ENCODE assay signal across 8 cellular contexts in genomic region chr10:79758297-79758993, GRCh38. TPM values are rescaled to one million over a fixed set of nuclear protein-coding genes. Genes with fewer than 3 reads are reported as not detected.
DNase-seq lines count a peak whose midpoint lies in the region; FAIRE-seq and TF ChIP-seq lines count a peak whose summit lies in the region.
"Not testable (repeated sequence)": the region's sequence is repeated elsewhere in the genome, so short reads cannot be mapped to it uniquely, and the experiment has no call there.

No MANE protein-coding gene starts in this region.

- peaks cover 13% of the 10 kb centered on the region for H3K36me3 Mint-ChIP-seq in activated CD4-positive, alpha-beta memory T cell treated with anti-CD3 and anti-CD28 coated beads, Interleukin-2, amount 10 ng/mL, durations not matched to agents 7 days and 5 days (ENCODE audit: low read depth)
- not testable (repeated sequence) for H3K36me3 Mint-ChIP-seq in osteocyte (ENCODE audit: unreplicated experiment)

- CTCF ChIA-PET in activated CD4-positive, alpha-beta memory T cell treated with anti-CD3 and anti-CD28 coated beads, Interleukin-2, amount 10 ng/mL, durations not matched to agents 7 days and 5 days (lab: Charles Lee) = not testable (repeated sequence)

- not testable (repeated sequence) for H3K9me3 Mint-ChIP-seq in activated CD4-positive, alpha-beta memory T cell treated with anti-CD3 and anti-CD28 coated beads, Interleukin-2, amount 10 ng/mL, durations not matched to agents 7 days and 5 days; osteocyte (ENCODE audit: unreplicated experiment)

- POLR2A ChIA-PET in activated CD4-positive, alpha-beta memory T cell treated with anti-CD3 and anti-CD28 coated beads, Interleukin-2, amount 10 ng/mL, durations not matched to agents 7 days and 5 days (lab: Charles Lee) = not testable (repeated sequence)

- not testable (repeated sequence) for H3K9ac ChIP-seq in NT2/D1 (ENCODE audit: insufficient read length, low read depth); colonic mucosa (ENCODE audit: low read depth in 2 of 2, low read length in 2 of 2)

- not testable (repeated sequence) for H3K27me3 ChIP-seq in NT2/D1 (ENCODE audit: insufficient read depth, insufficient read length); colonic mucosa

- not testable (repeated sequence) for H3K4me1 Mint-ChIP-seq in activated CD4-positive, alpha-beta memory T cell treated with anti-CD3 and anti-CD28 coated beads, Interleukin-2, amount 10 ng/mL, durations not matched to agents 7 days and 5 days; osteocyte (ENCODE audit: unreplicated experiment)

- H3K4me3 ChIP-seq in AG10803 (ENCODE audit: low read length); NT2/D1 (ENCODE audit: insufficient read length, low read depth); colonic mucosa: not testable (repeated sequence)

- intact Hi-C loops in colonic mucosa (cut with DNase I) = not testable (repeated sequence)

- H3K27ac ChIP-seq in colonic mucosa = not testable (repeated sequence)

- not testable (repeated sequence) for H3K4me1 ChIP-seq in NT2/D1 (ENCODE audit: insufficient read depth, insufficient read length); colonic mucosa

- FAIRE-seq in HTR-8/SVneo (lab: Jason Lieb, UNC) = not testable (repeated sequence)

- H3K27ac Mint-ChIP-seq in activated CD4-positive, alpha-beta memory T cell treated with anti-CD3 and anti-CD28 coated beads, Interleukin-2, amount 10 ng/mL, durations not matched to agents 7 days and 5 days; osteocyte (ENCODE audit: unreplicated experiment): not testable (repeated sequence)

- H3K36me3 ChIP-seq in NT2/D1 (ENCODE audit: insufficient read depth, insufficient read length, low read length); colonic mucosa: not testable (repeated sequence)

- not testable (repeated sequence) for H3K27me3 Mint-ChIP-seq in activated CD4-positive, alpha-beta memory T cell treated with anti-CD3 and anti-CD28 coated beads, Interleukin-2, amount 10 ng/mL, durations not matched to agents 7 days and 5 days; osteocyte (ENCODE audit: unreplicated experiment)

- not testable (repeated sequence) for H3K9me3 ChIP-seq in NT2/D1 (ENCODE audit: insufficient read depth, low read length); colonic mucosa

- DNase-seq in AG10803 (ENCODE audit: low read depth) (peak; percentile 1), GM04504 (ENCODE audit: low read depth) (peak; percentile 0), HTR-8/SVneo (ENCODE audit: insufficient read length, low spot score) (peak; percentile 0), NT2/D1 (ENCODE audit: low read depth, low spot score) (peak; percentile 2), colonic mucosa (peak; percentile 34), iPS DF 19.7 (ENCODE audit: low read depth, low spot score) (peak; percentile 0)
- DNase-seq in activated CD4-positive, alpha-beta memory T cell treated with anti-CD3 and anti-CD28 coated beads, Interleukin-2, amount 10 ng/mL, durations not matched to agents 7 days and 5 days = peak; percentile 15
- DNase-seq in osteocyte (ENCODE audit: extremely low spot score, unreplicated experiment) = not testable (repeated sequence)

- TF ChIP-seq CTCF in AG10803 (conservative IDR thresholded peaks at IDR 0.05; ENCODE audit: low read length); colonic mucosa (IDR thresholded peaks at IDR 0.05): not testable (repeated sequence)
- peak; percentile 13 for TF ChIP-seq CTCF in osteocyte (IDR thresholded peaks at IDR 0.05)

- not testable (repeated sequence) for H3K4me3 Mint-ChIP-seq in activated CD4-positive, alpha-beta memory T cell treated with anti-CD3 and anti-CD28 coated beads, Interleukin-2, amount 10 ng/mL, durations not matched to agents 7 days and 5 days; osteocyte (ENCODE audit: unreplicated experiment)

RNA-seq across cellular contexts. Expression of gene NUTM2B, which starts 55.4 kb away (rescaled TPM):
- 1 to 10 TPM; 1.6 to 1.7 TPM for total RNA-seq in activated CD4-positive, alpha-beta memory T cell treated with anti-CD3 and anti-CD28 coated beads, Interleukin-2, amount 10 ng/mL, durations not matched to agents 7 days and 5 days
- total RNA-seq in colonic mucosa (1 to 10 TPM in 1 of 2 donors, under 1 TPM in 1; 0.98 to 1.2 TPM), osteocyte (1.3 and 1.5 TPM in 2 replicates)
